Comparison of ENCODE assay signal across 30 cellular contexts in genomic region chr5:99334936-99335335, GRCh38.
"Had no signal": no experiment of that assay in that cellular context is flagged by ENCODE, and none has a peak within 500 bp of the region (broad histone marks: within the 10 kb centered on the region; RNA-seq: fewer than 3 reads in every experiment).

No MANE protein-coding gene starts in this region.

- H3K9me3 ChIP-seq: ascending aorta had no signal

- H3K36me3 Mint-ChIP-seq: activated naive CD4-positive, alpha-beta T cell treated with anti-CD3 and anti-CD28 coated beads, Interleukin-2, amount 10 ng/mL, durations not matched to agents 7 days and 5 days; activated naive CD4-positive, alpha-beta T cell treated with anti-CD3 and anti-CD28 coated beads, Interleukin-2, amount 50 U/mL, for 72 hours; activated naive CD8-positive, alpha-beta T cell treated with anti-CD3 and anti-CD28 coated beads, Interleukin-2, amount 10 ng/mL, durations not matched to agents 7 days and 5 days; brain had no signal

- H3K36me3 ChIP-seq: ascending aorta, breast epithelium, cardiac muscle cell, esophagus squamous epithelium, gastroesophageal sphincter had no signal

- H3K4me3 ChIP-seq: ascending aorta, breast epithelium, cardiac muscle cell, coronary artery, dorsolateral prefrontal cortex, esophagus squamous epithelium, gastroesophageal sphincter had no signal

- H3K27ac ChIP-seq: ascending aorta, breast epithelium, cardiac muscle cell, coronary artery, dorsolateral prefrontal cortex, epithelial cell of prostate, esophagus squamous epithelium, gastroesophageal sphincter had no signal

- H3K4me3 Mint-ChIP-seq: activated CD4-positive, alpha-beta memory T cell treated with anti-CD3 and anti-CD28 coated beads, Interleukin-2, amount 10 ng/mL, durations not matched to agents 7 days and 5 days; activated CD4-positive, alpha-beta T cell treated with anti-CD3 and anti-CD28 coated beads, Interleukin-2, amount 10 ng/mL, durations not matched to agents 7 days and 5 days; activated naive CD4-positive, alpha-beta T cell treated with anti-CD3 and anti-CD28 coated beads, Interleukin-2, amount 10 ng/mL, durations not matched to agents 7 days and 5 days; activated naive CD8-positive, alpha-beta T cell treated with anti-CD3 and anti-CD28 coated beads, Interleukin-2, amount 10 ng/mL, durations not matched to agents 7 days and 5 days; activated T-cell treated with anti-CD3 and anti-CD28 coated beads, Interleukin-2, amount 50 U/mL, for 24 hours; activated T-cell treated with anti-CD3 and anti-CD28 coated beads, Interleukin-2, amount 50 U/mL, for 72 hours; brain; dendritic cell treated with granulocyte-macrophage colony-stimulating factor and Interleukin-4, amounts not matched to agents 40 ng/mL and 50 ng/mL, for 4 days; T-helper 17 cell had no signal

- H3K27me3 Mint-ChIP-seq: activated CD4-positive, alpha-beta memory T cell treated with anti-CD3 and anti-CD28 coated beads, Interleukin-2, amount 10 ng/mL, durations not matched to agents 7 days and 5 days; activated CD4-positive, alpha-beta T cell treated with anti-CD3 and anti-CD28 coated beads, Interleukin-2, amount 10 ng/mL, durations not matched to agents 7 days and 5 days; activated naive CD4-positive, alpha-beta T cell treated with anti-CD3 and anti-CD28 coated beads, Interleukin-2, amount 10 ng/mL, durations not matched to agents 7 days and 5 days; activated naive CD8-positive, alpha-beta T cell treated with anti-CD3 and anti-CD28 coated beads, Interleukin-2, amount 10 ng/mL, durations not matched to agents 7 days and 5 days; activated T-cell treated with anti-CD3 and anti-CD28 coated beads, Interleukin-2, amount 50 U/mL, for 24 hours; brain; dendritic cell treated with granulocyte-macrophage colony-stimulating factor and Interleukin-4, amounts not matched to agents 40 ng/mL and 50 ng/mL, for 4 days; T-helper 17 cell had no signal

- H3K27ac Mint-ChIP-seq: activated CD4-positive, alpha-beta memory T cell treated with anti-CD3 and anti-CD28 coated beads, Interleukin-2, amount 10 ng/mL, durations not matched to agents 7 days and 5 days; activated CD4-positive, alpha-beta T cell treated with anti-CD3 and anti-CD28 coated beads, Interleukin-2, amount 10 ng/mL, durations not matched to agents 7 days and 5 days; activated naive CD4-positive, alpha-beta T cell treated with anti-CD3 and anti-CD28 coated beads, Interleukin-2, amount 10 ng/mL, durations not matched to agents 7 days and 5 days; activated naive CD4-positive, alpha-beta T cell treated with anti-CD3 and anti-CD28 coated beads, Interleukin-2, amount 50 U/mL, for 72 hours; activated naive CD8-positive, alpha-beta T cell treated with anti-CD3 and anti-CD28 coated beads, Interleukin-2, amount 10 ng/mL, durations not matched to agents 7 days and 5 days; activated T-cell treated with anti-CD3 and anti-CD28 coated beads, Interleukin-2, amount 50 U/mL, for 24 hours; activated T-cell treated with anti-CD3 and anti-CD28 coated beads, Interleukin-2, amount 50 U/mL, for 72 hours; brain; dendritic cell treated with granulocyte-macrophage colony-stimulating factor and Interleukin-4, amounts not matched to agents 40 ng/mL and 50 ng/mL, for 4 days; T-helper 17 cell had no signal

- H3K27me3 ChIP-seq: ascending aorta, breast epithelium, dorsolateral prefrontal cortex, esophagus squamous epithelium, gastroesophageal sphincter had no signal

- H3K4me1 ChIP-seq: ascending aorta, breast epithelium, esophagus squamous epithelium, gastroesophageal sphincter had no signal

- DNase-seq: activated CD4-positive, alpha-beta memory T cell treated with anti-CD3 and anti-CD28 coated beads, Interleukin-2, amount 10 ng/mL, durations not matched to agents 7 days and 5 days; activated CD4-positive, alpha-beta T cell treated with anti-CD3 and anti-CD28 coated beads for 1 hour; activated CD4-positive, alpha-beta T cell treated with anti-CD3 and anti-CD28 coated beads for 4 hours; activated CD4-positive, alpha-beta T cell treated with anti-CD3 and anti-CD28 coated beads, Interleukin-2, amount 10 ng/mL, durations not matched to agents 7 days and 5 days; activated CD4-positive, alpha-beta T cell treated with anti-CD3 and anti-CD28 coated beads, Interleukin-2, amount 50 U/mL, for 4 hours; activated CD8-positive, alpha-beta memory T cell treated with anti-CD3 and anti-CD28 coated beads, Interleukin-2, amount 50 U/mL, for 48 hours; activated gamma-delta T cell; activated naive CD4-positive, alpha-beta T cell; activated naive CD4-positive, alpha-beta T cell treated with anti-CD3 and anti-CD28 coated beads, Interleukin-2, amount 10 ng/mL, durations not matched to agents 7 days and 5 days; activated naive CD8-positive, alpha-beta T cell treated with anti-CD3 and anti-CD28 coated beads, Interleukin-2, amount 10 ng/mL, durations not matched to agents 7 days and 5 days; activated T-cell treated with anti-CD3 and anti-CD28 coated beads for 4 hours; activated T-cell treated with anti-CD3 and anti-CD28 coated beads, Interleukin-2, amount 50 U/mL, for 24 hours; activated T-cell treated with anti-CD3 and anti-CD28 coated beads, Interleukin-2, amount 50 U/mL, for 72 hours; central memory CD4-positive, alpha-beta T cell; cerebellar nuclear complex; dorsolateral prefrontal cortex; effector memory CD4-positive, alpha-beta T cell; esophagus squamous epithelium; foreskin melanocyte; T-helper 1 cell; T-helper 17 cell had no signal

- ATAC-seq: activated naive CD4-positive, alpha-beta T cell treated with anti-CD3 and anti-CD28 coated beads, Interleukin-2, amount 50 U/mL, for 72 hours; activated T-cell treated with anti-CD3 and anti-CD28 coated beads, Interleukin-2, amount 50 U/mL, for 72 hours; gastroesophageal sphincter; T-helper 17 cell had no signal

- H3K4me1 Mint-ChIP-seq: activated CD4-positive, alpha-beta memory T cell treated with anti-CD3 and anti-CD28 coated beads, Interleukin-2, amount 10 ng/mL, durations not matched to agents 7 days and 5 days; activated CD4-positive, alpha-beta T cell treated with anti-CD3 and anti-CD28 coated beads, Interleukin-2, amount 10 ng/mL, durations not matched to agents 7 days and 5 days; activated naive CD4-positive, alpha-beta T cell treated with anti-CD3 and anti-CD28 coated beads, Interleukin-2, amount 10 ng/mL, durations not matched to agents 7 days and 5 days; activated naive CD8-positive, alpha-beta T cell treated with anti-CD3 and anti-CD28 coated beads, Interleukin-2, amount 10 ng/mL, durations not matched to agents 7 days and 5 days; brain; T-helper 17 cell had no signal
